In the genomic region with DNA sequence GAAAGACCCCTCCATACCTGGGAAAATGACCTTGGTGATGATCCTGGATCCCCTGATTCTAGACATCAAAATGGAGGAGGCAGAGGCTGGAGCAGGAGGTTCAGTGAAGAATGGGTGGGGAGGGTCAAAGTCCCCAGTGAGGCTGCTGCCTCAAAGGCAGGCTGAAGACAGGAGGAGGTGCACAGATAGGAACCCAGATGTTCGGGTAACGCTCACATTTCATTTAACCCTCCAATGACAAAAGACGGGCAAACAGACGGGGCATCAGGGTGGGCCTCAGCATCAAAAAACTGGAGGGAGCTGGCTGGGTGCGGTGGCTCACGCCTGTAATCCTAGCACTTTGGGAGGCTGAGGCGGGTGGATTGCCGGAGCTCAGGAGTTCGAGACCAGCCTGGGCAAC, we compare ENCODE assay signal across 21 cellular contexts. TPM values are rescaled to one million over a fixed set of nuclear protein-coding genes. Genes with fewer than 3 reads are reported as not detected.
DNase-seq lines count a peak whose midpoint lies in the region; ATAC-seq, FAIRE-seq and TF ChIP-seq lines count a peak whose summit lies in the region.
"Had no signal": no experiment of that assay in that cellular context is flagged by ENCODE, and none has a peak within 500 bp of the region (broad histone marks: within the 10 kb centered on the region; RNA-seq: fewer than 3 reads in every experiment).

A gene with protein sequence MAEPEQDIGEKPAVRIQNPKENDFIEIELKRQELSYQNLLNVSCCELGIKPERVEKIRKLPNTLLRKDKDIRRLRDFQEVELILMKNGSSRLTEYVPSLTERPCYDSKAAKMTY (minus strand): TSS at position 73 of the 400 bp plus-strand sequence. CDS start 605 bp downstream, outside the sequence.

- H3K27ac ChIP-seq in H9 (ENCODE audit: insufficient read length, low read depth, low read length) (no peak within 1 kb of the TSS), liver (ENCODE audit: low read depth in 1 of 2, low read length in 2 of 2) (peak within 1 kb of the TSS; percentile 85 to 87), small intestine (ENCODE audit: low read depth in 1 of 2, low read length in 1 of 2) (peak within 1 kb of the TSS; percentile 91 to 97), gastroesophageal sphincter (no peak within 1 kb of the TSS)

- H3K4me3 ChIP-seq in liver (ENCODE audit: low read depth in 1 of 3, low read length in 3 of 3) (no peak within 1 kb of the TSS), small intestine (ENCODE audit: low read depth in 1 of 2, low read length in 2 of 2) (peak within 1 kb of the TSS in 1 of 2 donors; percentile 61), gastroesophageal sphincter (no peak within 1 kb of the TSS)
- H3K4me3 ChIP-seq: pancreas had no signal

- H3K23me2 ChIP-seq in H9 (ENCODE audit: insufficient read length, low read depth, low read length, poor library complexity, severe bottlenecking) = no peaks in the 10 kb centered on the region

- H3K4me1 Mint-ChIP-seq in H9 (peaks cover 16 to 26% of the 10 kb centered on the region in 2 experiments), activated B cell treated with CpG ODN at 0.5 μM for 24 hours (peaks cover 44% of the 10 kb centered on the region)

- peak; percentile 21 for DNase-seq in H9
- DNase-seq in activated B cell treated with CpG ODN at 0.5 μM for 24 hours = no peak
- DNase-seq in small intestine = peak; percentile 90
- no peak for DNase-seq in SW 1271 (lab: John Stamatoyannopoulos, UW)
- DNase-seq in midbrain (lab: John Stamatoyannopoulos, UW) = no peak
- DNase-seq: activated effector memory CD4-positive, alpha-beta T cell treated with Interleukin-2 at 50 U/mL for 16 hours; BE2C; DMS 273 treated with DMSO at 0.1 percent for 48 hours; Kasumi-1; kidney glomerular epithelial cell; NCI-H1092; NCI-H2081; NCI-H510A; SHP77 treated with DMSO at 0.1 percent for 48 hours; stimulated activated CD4-positive, alpha-beta T cell treated with anti-CD3 and anti-CD28 coated beads, Interleukin-2, amount 100 ng/mL, for 48 hours; T-helper 1 cell had no signal

- H3K4me3 Mint-ChIP-seq in H9 (no peak within 1 kb of the TSS), activated B cell treated with CpG ODN at 0.5 μM for 24 hours (no peak within 1 kb of the TSS)

- H3K27ac Mint-ChIP-seq in H9 (peak within 1 kb of the TSS in 2 of 3 experiments; percentile 2 to 53; a peak in 2 of 7 replicates), activated B cell treated with CpG ODN at 0.5 μM for 24 hours (peak within 1 kb of the TSS; percentile 51)

- H2AK5ac ChIP-seq in H9 (ENCODE audit: insufficient read length, low read length) = no peak within 1 kb of the TSS

- intact Hi-C loops in activated B cell treated with CpG ODN at 0.5 μM for 24 hours (cut with micrococcal nuclease) = no loop called here

- no peak within 1 kb of the TSS for H2BK20ac ChIP-seq in H9 (ENCODE audit: low read depth, low read length, poor library complexity, severe bottlenecking)

- H3K18ac ChIP-seq in H9 (ENCODE audit: insufficient read length, low read depth, low read length) = no peak within 1 kb of the TSS

- H3K36me3 Mint-ChIP-seq in H9 (ENCODE audit: insufficient read depth in 1 of 3, low read depth in 3 of 3) = no peaks in the 10 kb centered on the region
- H3K36me3 Mint-ChIP-seq in activated B cell treated with CpG ODN at 0.5 μM for 24 hours (ENCODE audit: low read depth) = peaks cover 2% of the 10 kb centered on the region

- no peak for TF ChIP-seq RAD21 in liver (IDR thresholded peaks at IDR 0.05)

- ATAC-seq in activated B cell treated with CpG ODN at 0.5 μM for 24 hours (ENCODE audit: low read depth) (no peak), gastroesophageal sphincter (no peak)

- H3K9me3 Mint-ChIP-seq in H9 = no peaks in the 10 kb centered on the region
- no peaks in the 10 kb centered on the region for H3K9me3 Mint-ChIP-seq in activated B cell treated with CpG ODN at 0.5 μM for 24 hours

- H3K36me3 ChIP-seq in liver (ENCODE audit: control insufficient read depth in 4 of 4, insufficient read depth in 3 of 4, low read depth in 1 of 4, low read length in 3 of 4) = no peaks in the 10 kb centered on the region
- peaks cover 0 to 2% of the 10 kb centered on the region in 2 donors for H3K36me3 ChIP-seq in small intestine (ENCODE audit: control insufficient read depth in 2 of 2, insufficient read depth in 2 of 2, low read length in 2 of 2)
- no peaks in the 10 kb centered on the region for H3K36me3 ChIP-seq in gastroesophageal sphincter
- H3K36me3 ChIP-seq: BE2C, pancreas had no signal

- no peak within 1 kb of the TSS for H2BK12ac ChIP-seq in H9 (ENCODE audit: insufficient read length, low read depth, low read length)

- no peak within 1 kb of the TSS for H3T11ph ChIP-seq in H9 (ENCODE audit: low read length)

- no peak within 1 kb of the TSS for H2AFZ ChIP-seq in H9 (ENCODE audit: low read length)

- TF ChIP-seq CTCF in H9 (conservative IDR thresholded peaks at IDR 0.05) (no peak), activated B cell treated with CpG ODN at 0.5 μM for 24 hours (IDR thresholded peaks at IDR 0.05) (no peak), liver (IDR thresholded peaks at IDR 0.05; ENCODE audit: low read depth, low read length, missing input control) (no peak), gastroesophageal sphincter (IDR thresholded peaks at IDR 0.05) (no peak)

- no peak within 1 kb of the TSS for H3K56ac ChIP-seq in H9 (ENCODE audit: insufficient read length, low read depth, low read length)

- no peaks in the 10 kb centered on the region for H3K27me3 ChIP-seq in H9 (ENCODE audit: insufficient read depth, low read length)
- H3K27me3 ChIP-seq in liver (ENCODE audit: control insufficient read depth in 4 of 4, insufficient read depth in 4 of 4, low read length in 3 of 4) = no peaks in the 10 kb centered on the region
- no peaks in the 10 kb centered on the region for H3K27me3 ChIP-seq in small intestine (ENCODE audit: control insufficient read depth in 2 of 2, insufficient read depth in 2 of 2, low read length in 2 of 2)
- H3K27me3 ChIP-seq in gastroesophageal sphincter = no peaks in the 10 kb centered on the region
- H3K27me3 ChIP-seq: BE2C, pancreas had no signal

- no peak within 1 kb of the TSS for H3K4me2 ChIP-seq in H9 (ENCODE audit: insufficient read depth, insufficient read length, low read length)

- H3K9ac ChIP-seq in H9 (ENCODE audit: extremely low read depth, insufficient read length, low read length) (no peak within 1 kb of the TSS), liver (ENCODE audit: low read depth in 1 of 2, low read length in 2 of 2) (no peak within 1 kb of the TSS)

- H4K20me1 ChIP-seq in H9 (ENCODE audit: control insufficient read depth, insufficient read depth, insufficient read length) = no peaks in the 10 kb centered on the region

- no peak within 1 kb of the TSS for H4K8ac ChIP-seq in H9 (replicated peaks; ENCODE audit: insufficient read length, low read depth, low read length)

- H4K5ac ChIP-seq in H9 (ENCODE audit: insufficient read length, low read depth, low read length) = no peak within 1 kb of the TSS

- no peak within 1 kb of the TSS for H3K14ac ChIP-seq in H9 (ENCODE audit: insufficient read depth, low read length)

- no peak within 1 kb of the TSS for H2BK5ac ChIP-seq in H9 (ENCODE audit: insufficient read length, low read length)

- no CpG with 5 or more reads among the region's 9 CpGs for WGBS in H9 (ENCODE audit: extremely low coverage, insufficient read length, low lambda C conversion rate)
- WGBS in liver = 91% methylated on average over 9 of the region's 9 CpGs
- 21 to 73% (median 38%) methylated on average over 9 of the region's 9 CpGs for WGBS in small intestine, 3 donors
- WGBS in gastroesophageal sphincter (ENCODE audit: low coverage in 1 of 2), 2 donors = 79 to 100% methylated on average over 5 to 9 of the region's 9 CpGs

- TF ChIP-seq POLR2A in gastroesophageal sphincter (IDR thresholded peaks at IDR 0.05) = no peak

- no peaks in the 10 kb centered on the region for H3K27me3 Mint-ChIP-seq in H9 (ENCODE audit: low read depth)
- H3K27me3 Mint-ChIP-seq in activated B cell treated with CpG ODN at 0.5 μM for 24 hours = no peaks in the 10 kb centered on the region

- no peaks in the 10 kb centered on the region for H3K9me3 ChIP-seq in H9 (ENCODE audit: control insufficient read depth, low read depth, low read length)
- H3K9me3 ChIP-seq in liver (ENCODE audit: control insufficient read depth in 4 of 4, low read length in 3 of 4) = no peaks in the 10 kb centered on the region
- no peaks in the 10 kb centered on the region for H3K9me3 ChIP-seq in small intestine (ENCODE audit: control insufficient read depth, low read depth)
- H3K9me3 ChIP-seq in gastroesophageal sphincter = no peaks in the 10 kb centered on the region
- H3K9me3 ChIP-seq: BE2C, pancreas had no signal

- H4K91ac ChIP-seq in H9 (ENCODE audit: insufficient read length, low read depth, low read length) = no peak within 1 kb of the TSS

- POLR2A ChIA-PET in activated B cell treated with CpG ODN at 0.5 μM for 24 hours (lab: Charles Lee) = no interaction called here

- H2BK15ac ChIP-seq in H9 (ENCODE audit: low read depth, low read length) = no peak within 1 kb of the TSS

- H3K4ac ChIP-seq in H9 (ENCODE audit: low read depth, low read length) = no peak within 1 kb of the TSS

- H3K23ac ChIP-seq in H9 (ENCODE audit: insufficient read length, low read depth, low read length) = no peak within 1 kb of the TSS

- no peaks in the 10 kb centered on the region for H3K79me2 ChIP-seq in H9 (ENCODE audit: insufficient read depth, low read length)

- CTCF ChIA-PET in activated B cell treated with CpG ODN at 0.5 μM for 24 hours (lab: Charles Lee) = interaction anchor here (1.0 kb wide), 1 partner anchor 19 kb away, joined by 3 read pairs; no protein-coding TSS in a partner anchor

- no peak for TF ChIP-seq EP300 in gastroesophageal sphincter (IDR thresholded peaks at IDR 0.05)

- H3K79me1 ChIP-seq in H9 (ENCODE audit: insufficient read depth, low read depth, low read length, poor library complexity, severe bottlenecking) = no peaks in the 10 kb centered on the region

- no peak for FAIRE-seq in small intestine (lab: Jason Lieb, UNC)
- FAIRE-seq: G401.6, pancreas had no signal

- peaks cover 4% of the 10 kb centered on the region; the same call in 1 of the 2 replicates for H3K4me1 ChIP-seq in H9 (ENCODE audit: insufficient read depth, low read length)
- peaks cover 10 to 54% (median 40%) of the 10 kb centered on the region in 4 donors for H3K4me1 ChIP-seq in liver (ENCODE audit: control insufficient read depth in 4 of 4, insufficient read depth in 4 of 4, low read length in 3 of 4)
- peaks cover 0 to 3% of the 10 kb centered on the region in 2 donors for H3K4me1 ChIP-seq in small intestine (ENCODE audit: control insufficient read depth in 2 of 2, insufficient read depth in 1 of 2, low read depth in 1 of 2, low read length in 1 of 2)
- peaks cover 0 to 35% (median 23%) of the 10 kb centered on the region in 3 donors for H3K4me1 ChIP-seq in gastroesophageal sphincter

- H2BK120ac ChIP-seq in H9 (ENCODE audit: low read depth, low read length, poor library complexity, severe bottlenecking) = no peak within 1 kb of the TSS

TF ChIP-seq in liver, 16 proteins besides CTCF, POLR2A, EP300 and RAD21 (continues in another document):
- no peak for TF ChIP-seq TAF1 (conservative IDR thresholded peaks at IDR 0.05)

RNA-seq across cellular contexts. Expression of the gene that starts here (rescaled TPM):
- total RNA-seq in H9 (2021) (not detected in 2 replicates), activated B cell treated with CpG ODN at 0.5 μM for 24 hours (0.42 TPM in 1 of 2 replicates, not detected in the other), liver (not detected), gastroesophageal sphincter (not detected)
- polyA plus RNA-seq in liver (not detected), small intestine (100 to 1,000 TPM in 2 of 3 donors, 10 to 100 TPM in 1; 60.8 to 298 (median 237) TPM)
- total RNA-seq: cerebellum had no signal

Comparison
In these comparisons a context has a peak if more than half of its experiments do, and no peak if none do; other contexts are left out.
1. RNA of the gene that starts here (polyA plus RNA-seq): 60.8 to 298 TPM in small intestine; not detected in liver; every median in the first group is over 10 times any median in the second.
2. Peak in DNase-seq in H9; RNA of the gene not detected or under 1 TPM.
3. H3K27ac ChIP-seq: peak in liver (2 of 2) and small intestine (2 of 2); none in H9 (single experiment) and gastroesophageal sphincter (0 of 4).